ENCODE assay signal across 19 cellular contexts in genomic region chr4:162610116-162610515, GRCh38.
"Had no signal": no experiment of that assay in that cellular context is flagged by ENCODE, and none has a peak within 500 bp of the region (broad histone marks: within the 10 kb centered on the region; RNA-seq: fewer than 3 reads in every experiment).

No MANE protein-coding gene starts in this region.

- H3K4me3 ChIP-seq: coronary artery, esophagus squamous epithelium, gastroesophageal sphincter, mucosa of descending colon, ovary, stomach, thoracic aorta, transverse colon had no signal

- H3K4me3 Mint-ChIP-seq: naive thymus-derived CD8-positive, alpha-beta T cell had no signal

- H3K9me3 ChIP-seq: esophagus squamous epithelium, gastroesophageal sphincter, mucosa of descending colon, ovary, stomach, thoracic aorta, transverse colon had no signal

- H3K4me1 ChIP-seq: esophagus squamous epithelium, gastroesophageal sphincter, stomach, transverse colon had no signal

- H3K4me1 Mint-ChIP-seq: naive thymus-derived CD8-positive, alpha-beta T cell had no signal

- DNase-seq: effector memory CD4-positive, alpha-beta T cell; esophagus squamous epithelium; foreskin fibroblast; glutamatergic neuron; kidney glomerular epithelial cell; mucosa of descending colon; naive thymus-derived CD8-positive, alpha-beta T cell; nucleus accumbens; ovary; right cardiac atrium; small intestine; stimulated activated CD4-positive, alpha-beta T cell treated with anti-CD3 and anti-CD28 coated beads, Interleukin-12 subunit alpha, Interleukin-12 subunit beta, amount 100 ng/mL, for 4 hours; stimulated activated naive CD4-positive, alpha-beta T cell; stomach; substantia nigra; transverse colon had no signal

- H3K36me3 Mint-ChIP-seq: naive thymus-derived CD8-positive, alpha-beta T cell had no signal

- H3K36me3 ChIP-seq: esophagus squamous epithelium, gastroesophageal sphincter, ovary, stomach, thoracic aorta, transverse colon had no signal

- H3K27ac Mint-ChIP-seq: naive thymus-derived CD8-positive, alpha-beta T cell had no signal

- H3K27ac ChIP-seq: coronary artery, esophagus squamous epithelium, gastroesophageal sphincter, ovary, stomach, thoracic aorta, transverse colon had no signal

- H3K27me3 Mint-ChIP-seq: naive thymus-derived CD8-positive, alpha-beta T cell had no signal

- H3K27me3 ChIP-seq: esophagus squamous epithelium, gastroesophageal sphincter, ovary, stomach, transverse colon had no signal

- ATAC-seq: gastroesophageal sphincter; mucosa of descending colon; naive thymus-derived CD8-positive, alpha-beta T cell; right cardiac atrium had no signal
